Comparison of ENCODE assay signal across 25 cellular contexts in genomic region chr4:155602351-155603140, GRCh38.
DNase-seq lines count a peak whose midpoint lies in the region; ATAC-seq and TF ChIP-seq lines count a peak whose summit lies in the region.
"Had no signal": no experiment of that assay in that cellular context is flagged by ENCODE, and none has a peak within 500 bp of the region (broad histone marks: within the 10 kb centered on the region; RNA-seq: fewer than 3 reads in every experiment).

No MANE protein-coding gene starts in this region.

- no peak overlapping the region for H4K91ac ChIP-seq in neuronal stem cell (ENCODE audit: low read depth, low read length, poor library complexity)

- H3K9me3 ChIP-seq in DND-41 (ENCODE audit: insufficient read depth, low read length, severe bottlenecking) (no peaks in the 10 kb centered on the region), PC-9 (ENCODE audit: insufficient read depth, low read depth) (no peaks in the 10 kb centered on the region), neuronal stem cell (replicated peaks in 1 of 2; ENCODE audit: control insufficient read depth in 2 of 2, insufficient read depth in 1 of 2, low read depth in 1 of 2, low read length in 2 of 2) (no peaks in the 10 kb centered on the region)
- H3K9me3 ChIP-seq: esophagus squamous epithelium, left ventricle myocardium inferior, testis had no signal

- no peak overlapping the region for H3K18ac ChIP-seq in neuronal stem cell (ENCODE audit: low read length)

- H3K79me1 ChIP-seq in neuronal stem cell (ENCODE audit: low read depth, low read length) = no peaks in the 10 kb centered on the region

- peak overlapping the region; percentile 3 for H3K27ac Mint-ChIP-seq in neural crest cell (ENCODE audit: unreplicated experiment)
- H3K27ac Mint-ChIP-seq: activated CD8-positive, alpha-beta T cell treated with anti-CD3 and anti-CD28 coated beads, Interleukin-2, amount 10 ng/mL, durations not matched to agents 7 days and 5 days; activated naive CD4-positive, alpha-beta T cell treated with anti-CD3 and anti-CD28 coated beads for 36 hours; CD4-positive, CD25-positive, alpha-beta regulatory T cell had no signal

- no peak for ATAC-seq in DND-41 (ENCODE audit: insufficient read depth, low read depth)
- ATAC-seq: activated CD8-positive, alpha-beta T cell treated with anti-CD3 and anti-CD28 coated beads, Interleukin-2, amount 10 ng/mL, durations not matched to agents 7 days and 5 days; Panc1 had no signal

- H3K14ac ChIP-seq in neuronal stem cell (ENCODE audit: low read length) = no peak overlapping the region

- no peak overlapping the region for H2AK5ac ChIP-seq in neuronal stem cell (ENCODE audit: low read depth, low read length)

- H2BK15ac ChIP-seq in neuronal stem cell (ENCODE audit: low read length) = no peak overlapping the region

- no peak overlapping the region for H3K9ac ChIP-seq in DND-41 (ENCODE audit: low read depth, low read length)
- H3K9ac ChIP-seq in neuronal stem cell (ENCODE audit: low read depth, low read length, poor library complexity) = no peak overlapping the region
- H3K9ac ChIP-seq: KMS-11 had no signal

- DNase-seq in DND-41 (no peak), PC-9 (peak; percentile 28 to 69), fibroblast of mammary gland (ENCODE audit: low read depth) (peak; percentile 38), neural crest cell (ENCODE audit: low read depth, low spot score) (no peak), NCI-H1105 treated with DMSO at 0.1 percent for 48 hours (lab: John Stamatoyannopoulos, UW) (no peak), H4 (ENCODE audit: low spot score) (no peak), neuronal stem cell (ENCODE audit: low spot score) (no peak), mesenteric fat pad (ENCODE audit: low spot score) (no peak)
- DNase-seq: activated CD8-positive, alpha-beta T cell treated with anti-CD3 and anti-CD28 coated beads, Interleukin-2, amount 10 ng/mL, durations not matched to agents 7 days and 5 days; activated naive CD4-positive, alpha-beta T cell treated with anti-CD3 and anti-CD28 coated beads for 36 hours; activated T-cell treated with anti-CD3 and anti-CD28 coated beads, Interleukin-2, amount 50 U/mL, for 1 hour; anterior cingulate cortex; CD4-positive, CD25-positive, alpha-beta regulatory T cell; cerebellar nuclear complex; DMS153; effector CD8-positive, alpha-beta T cell; esophagus squamous epithelium; left ventricle myocardium inferior; NCI-H1092 treated with DMSO at 0.1 percent for 48 hours; NCI-H446 treated with DMSO at 0.1 percent for 48 hours; occipital lobe; stimulated activated CD4-positive, alpha-beta T cell treated with anti-CD3 and anti-CD28 coated beads, Interleukin-15, amount 100 ng/mL, for 24 hours; testis had no signal

- no peak overlapping the region for H2BK120ac ChIP-seq in neuronal stem cell (ENCODE audit: low read depth, low read length)

- H3K4ac ChIP-seq in neuronal stem cell (ENCODE audit: low read length) = no peak overlapping the region

- POLR2A ChIA-PET in PC-9 (lab: Charles Lee; ENCODE audit: unreplicated experiment) = interaction anchor here (0.7 kb wide), 1 partner anchor 199 kb away, joined by 3 read pairs; no protein-coding TSS in a partner anchor

- no peak overlapping the region for H2BK5ac ChIP-seq in neuronal stem cell (ENCODE audit: low read length)

- H4K20me1 ChIP-seq in DND-41 (ENCODE audit: insufficient read depth, low read length) (no peaks in the 10 kb centered on the region), PC-9 (ENCODE audit: insufficient read depth) (no peaks in the 10 kb centered on the region)

- no peaks in the 10 kb centered on the region for H3K36me3 ChIP-seq in DND-41 (ENCODE audit: insufficient read depth, low read length)
- H3K36me3 ChIP-seq in PC-9 (ENCODE audit: low read depth) = no peaks in the 10 kb centered on the region
- H3K36me3 ChIP-seq in neuronal stem cell (replicated peaks in 1 of 2; ENCODE audit: control insufficient read depth in 2 of 2, insufficient read depth in 2 of 2, low read length in 2 of 2) = no peaks in the 10 kb centered on the region
- H3K36me3 ChIP-seq: esophagus squamous epithelium, left ventricle myocardium inferior had no signal

- no peaks in the 10 kb centered on the region for H3K9me3 Mint-ChIP-seq in neural crest cell
- H3K9me3 Mint-ChIP-seq: activated naive CD4-positive, alpha-beta T cell treated with anti-CD3 and anti-CD28 coated beads for 36 hours had no signal

- H3K4me3 Mint-ChIP-seq in neural crest cell = no peak overlapping the region
- H3K4me3 Mint-ChIP-seq: activated CD8-positive, alpha-beta T cell treated with anti-CD3 and anti-CD28 coated beads, Interleukin-2, amount 10 ng/mL, durations not matched to agents 7 days and 5 days; activated naive CD4-positive, alpha-beta T cell treated with anti-CD3 and anti-CD28 coated beads for 36 hours; CD4-positive, CD25-positive, alpha-beta regulatory T cell had no signal

- H3K27ac ChIP-seq in DND-41 (ENCODE audit: low read length) (no peak overlapping the region), PC-9 (peak overlapping the region; percentile 39; the same call in 1 of the 2 replicates), neuronal stem cell (replicated peaks; ENCODE audit: low read length) (no peak overlapping the region)
- H3K27ac ChIP-seq: esophagus squamous epithelium, KMS-11, left ventricle myocardium inferior, testis had no signal

- no peaks in the 10 kb centered on the region for H3K9me2 ChIP-seq in PC-9 (ENCODE audit: insufficient read depth)

- H3K27me3 Mint-ChIP-seq in neural crest cell (ENCODE audit: low read depth) = no peaks in the 10 kb centered on the region
- H3K27me3 Mint-ChIP-seq: CD4-positive, CD25-positive, alpha-beta regulatory T cell had no signal

- intact Hi-C loops in PC-9 (cut with micrococcal nuclease; ENCODE audit: unreplicated experiment) = loop anchor here (5.0 kb wide), 2 partner anchors 70 to 155 kb away; partner anchors contain the start of gene GUCY1B1

- H2BK12ac ChIP-seq in neuronal stem cell (ENCODE audit: low read length) = no peak overlapping the region

- H3F3A ChIP-seq in PC-9 (ENCODE audit: insufficient read depth, low read depth) = no peaks in the 10 kb centered on the region

- H2AFZ ChIP-seq in DND-41 (ENCODE audit: low read depth, low read length) (0 out of 2 replicates have a peak overlapping the region, but pooled peaks have one; percentile 43), PC-9 (no peak overlapping the region), neuronal stem cell (ENCODE audit: low read length) (no peak overlapping the region)

- H3K4me1 ChIP-seq in DND-41 (ENCODE audit: insufficient read depth, low read length) = peaks cover 22% of the 10 kb centered on the region
- H3K4me1 ChIP-seq in PC-9 (replicated peaks; ENCODE audit: insufficient read depth) = no peaks in the 10 kb centered on the region
- peaks cover 0 to 2% of the 10 kb centered on the region in 2 donors for H3K4me1 ChIP-seq in neuronal stem cell (ENCODE audit: control insufficient read depth in 2 of 2, insufficient read depth in 1 of 2, low read depth in 1 of 2, low read length in 2 of 2)
- H3K4me1 ChIP-seq: testis had no signal

- H3K4me3 ChIP-seq in DND-41 (ENCODE audit: low read depth in 1 of 2, low read length in 2 of 2) = no peak overlapping the region
- H3K4me3 ChIP-seq in PC-9 = no peak overlapping the region
- H3K4me3 ChIP-seq in fibroblast of mammary gland (ENCODE audit: control insufficient read depth, low read depth, low read length) = no peak overlapping the region
- no peak overlapping the region for H3K4me3 ChIP-seq in neuronal stem cell (ENCODE audit: low read length in 2 of 2)
- H3K4me3 ChIP-seq: esophagus squamous epithelium, left ventricle myocardium inferior, testis had no signal

- H3K36me3 Mint-ChIP-seq in neural crest cell (ENCODE audit: low read depth) = no peaks in the 10 kb centered on the region
- H3K36me3 Mint-ChIP-seq: CD4-positive, CD25-positive, alpha-beta regulatory T cell had no signal

- CTCF ChIA-PET in PC-9 (lab: Charles Lee) = no interaction called here

- no CpG with 5 or more reads among the region's 3 CpGs for WGBS in neuronal stem cell (ENCODE audit: extremely low coverage in 2 of 2, insufficient read length in 2 of 2, insufficient replicate concordance in 1 of 2), 2 donors

- H3K4me2 ChIP-seq in DND-41 (ENCODE audit: insufficient read depth, low read length) = no peak overlapping the region
- no peak overlapping the region for H3K4me2 ChIP-seq in PC-9
- H3K4me2 ChIP-seq in neuronal stem cell (ENCODE audit: insufficient read depth, low read length, poor library complexity, severe bottlenecking) = no peak overlapping the region
- H3K4me2 ChIP-seq: KMS-11 had no signal

- H4K8ac ChIP-seq in neuronal stem cell (ENCODE audit: low read depth, low read length) = no peak overlapping the region

- no peaks in the 10 kb centered on the region for H3K27me3 ChIP-seq in DND-41 (ENCODE audit: insufficient read depth, low read length, poor library complexity)
- H3K27me3 ChIP-seq in PC-9 (ENCODE audit: insufficient read depth, low read depth) = no peaks in the 10 kb centered on the region
- H3K27me3 ChIP-seq in neuronal stem cell (ENCODE audit: control insufficient read depth in 3 of 3, insufficient read depth in 3 of 3, low read depth in 1 of 3, low read length in 3 of 3) = no peaks in the 10 kb centered on the region
- H3K27me3 ChIP-seq: esophagus squamous epithelium, testis had no signal

- H3K4me1 Mint-ChIP-seq in neural crest cell = peaks cover 10% of the 10 kb centered on the region
- H3K4me1 Mint-ChIP-seq: CD4-positive, CD25-positive, alpha-beta regulatory T cell had no signal

- H3K79me2 ChIP-seq in DND-41 (ENCODE audit: insufficient read depth, low read length) = no peaks in the 10 kb centered on the region
- H3K79me2 ChIP-seq in PC-9 (ENCODE audit: low read depth) = no peaks in the 10 kb centered on the region

- BruUV-seq in PC-9 (replicated peaks; lab: Mats Ljungman, UMichigan) = no TSS peak

- TF ChIP-seq CTCF in DND-41 (IDR thresholded peaks at IDR 0.05; ENCODE audit: borderline replicate concordance, extremely low read depth, low read length, poor library complexity, severe bottlenecking) = no peak
- TF ChIP-seq CTCF in PC-9 (conservative IDR thresholded peaks at IDR 0.05) = no peak
- TF ChIP-seq CTCF in fibroblast of mammary gland (conservative IDR thresholded peaks at IDR 0.05; ENCODE audit: control insufficient read depth, insufficient read depth, low read depth, low read length) = no peak
- TF ChIP-seq CTCF in neural crest cell (conservative IDR thresholded peaks at IDR 0.05) = no peak

- H3K23ac ChIP-seq in neuronal stem cell (ENCODE audit: low read depth, low read length, poor library complexity) = no peak overlapping the region

Comparison
In these comparisons a context has a peak if more than half of its experiments do, and no peak if none do; other contexts are left out.
1. DNase-seq: peak in PC-9 (2 of 2) and fibroblast of mammary gland (single experiment); none in DND-41 (single experiment), neural crest cell (single experiment), NCI-H1105 treated with DMSO at 0.1 percent for 48 hours (single experiment), H4 (single experiment), neuronal stem cell (single experiment) and mesenteric fat pad (single experiment).